ENCODE assay signal across 24 cellular contexts in the genomic region with DNA sequence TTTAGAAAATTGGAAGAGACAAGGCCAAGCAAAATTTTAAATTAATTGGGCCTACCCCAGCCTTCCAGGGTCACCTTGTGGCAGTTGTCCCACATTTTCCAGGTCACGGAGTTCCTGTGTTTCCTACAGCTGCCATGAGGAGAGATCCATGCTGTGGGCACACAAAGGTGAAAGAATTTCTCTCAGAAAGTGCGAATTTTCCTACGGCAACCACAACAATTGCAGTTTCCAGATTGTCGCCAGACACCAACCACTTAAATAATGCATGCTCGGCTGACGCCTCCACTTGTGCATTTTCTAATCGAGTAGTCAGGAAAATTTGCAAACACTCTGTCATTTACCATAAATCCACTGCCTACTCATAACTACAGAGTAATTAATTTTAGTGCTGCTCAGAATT.
A peak's percentile ranks its signal among the peaks of the same experiment; 100 is the strongest.
DNase-seq lines count a peak whose midpoint lies in the region; ATAC-seq and TF ChIP-seq lines count a peak whose summit lies in the region.
"Had no signal": no experiment of that assay in that cellular context is flagged by ENCODE, and none has a peak within 500 bp of the region (broad histone marks: within the 10 kb centered on the region; RNA-seq: fewer than 3 reads in every experiment).

No MANE protein-coding gene starts in this region.

- no peaks in the 10 kb centered on the region for H3K79me2 ChIP-seq in PC-3 (ENCODE audit: low read length)

- H3K27ac ChIP-seq in BLaER1 (no peak overlapping the region), PC-3 (ENCODE audit: low read length) (peak overlapping the region; percentile 88), esophagus squamous epithelium (no peak overlapping the region)
- H3K27ac ChIP-seq: C4-2B, HL-60, SK-N-MC had no signal

- CTCF ChIA-PET in PC-3 (lab: Charles Lee), result no interaction called here

- H3K4me2 ChIP-seq in BLaER1, result peak overlapping the region; percentile 69
- peak overlapping the region; percentile 70; the same call in 1 of the 2 replicates for H3K4me2 ChIP-seq in PC-3 (ENCODE audit: low read length)

- H3K36me3 ChIP-seq in BLaER1, result no peaks in the 10 kb centered on the region
- H3K36me3 ChIP-seq in PC-3 (ENCODE audit: low read depth, low read length), result no peaks in the 10 kb centered on the region
- no peaks in the 10 kb centered on the region for H3K36me3 ChIP-seq in neuron (ENCODE audit: insufficient read depth, low read length)
- H3K36me3 ChIP-seq in esophagus squamous epithelium, result no peaks in the 10 kb centered on the region

- BruUV-seq in PC-3 (replicated peaks; lab: Mats Ljungman, UMichigan), result no TSS peak

- intact Hi-C loops in PC-3 (cut with micrococcal nuclease), result loop anchor here (5.0 to 10.0 kb wide), 3 partner anchors 114 to 356 kb away; no protein-coding TSS in a partner anchor
- intact Hi-C loops in esophagus squamous epithelium (cut with DNase I), result no loop called here

- H2AFZ ChIP-seq in PC-3 (ENCODE audit: low read length), result no peak overlapping the region
- peak overlapping the region; percentile 10 for H2AFZ ChIP-seq in neuron (ENCODE audit: low read depth, low read length)

- H3K27me3 ChIP-seq in BLaER1 (no peaks in the 10 kb centered on the region), PC-3 (ENCODE audit: low read length) (no peaks in the 10 kb centered on the region), neuron (ENCODE audit: insufficient read depth, low read length) (no peaks in the 10 kb centered on the region), esophagus squamous epithelium (no peaks in the 10 kb centered on the region)

- no peak overlapping the region for H3K4me3 ChIP-seq in BLaER1
- no peak overlapping the region for H3K4me3 ChIP-seq in PC-3 (ENCODE audit: low read length)
- H3K4me3 ChIP-seq in neuron (ENCODE audit: low read length), result no peak overlapping the region
- no peak overlapping the region for H3K4me3 ChIP-seq in esophagus squamous epithelium
- H3K4me3 ChIP-seq: SK-N-MC had no signal

- peaks cover 20% of the 10 kb centered on the region for H3F3A ChIP-seq in PC-3 (ENCODE audit: low read length, unreplicated experiment)

- TF ChIP-seq POLR2A in esophagus squamous epithelium (IDR thresholded peaks at IDR 0.05), result no peak

- H3K9me2 ChIP-seq in PC-3 (replicated peaks; ENCODE audit: low read length), result no peaks in the 10 kb centered on the region

- POLR2A ChIA-PET in PC-3 (lab: Charles Lee; ENCODE audit: unreplicated experiment), result no interaction called here

- ATAC-seq in PC-3 (no peak), GM21723 (IDR thresholded peaks at IDR 0.05; ENCODE audit: unreplicated experiment) (no peak), GM19324 (IDR thresholded peaks at IDR 0.05; ENCODE audit: low FRiP score, unreplicated experiment) (no peak)

- H3K9ac ChIP-seq in BLaER1 (no peak overlapping the region), PC-3 (ENCODE audit: low read length) (peak overlapping the region; percentile 57)

- H3K4me1 ChIP-seq in BLaER1 (peaks cover 49% of the 10 kb centered on the region), PC-3 (ENCODE audit: insufficient read depth, low read length) (peaks cover 61% of the 10 kb centered on the region), neuron (ENCODE audit: insufficient read depth, low read length) (peaks cover 28% of the 10 kb centered on the region), esophagus squamous epithelium (peaks cover 0 to 7% (median 0%) of the 10 kb centered on the region in 3 donors)

- WGBS in esophagus squamous epithelium, 2 donors, result 88 to 92% methylated on average over 7 of the region's 7 CpGs

- H4K20me1 ChIP-seq in BLaER1 (no peaks in the 10 kb centered on the region), PC-3 (ENCODE audit: low read length) (no peaks in the 10 kb centered on the region)

- DNase-seq in PC-3 (no peak), astrocyte of the hippocampus (ENCODE audit: low read depth, low spot score) (peak; percentile 54), esophagus squamous epithelium (lab: John Stamatoyannopoulos, UW) (no peak)
- no peak for DNase-seq in activated CD4-positive, alpha-beta T cell treated with anti-CD3 and anti-CD28 coated beads for 4 hours
- DNase-seq: 8988T; Calu3; CD8-positive, alpha-beta memory T cell; DMS153; GDM1; H9; KG1; NCI-H1105 treated with DMSO at 0.1 percent for 48 hours; NCI-H2029 treated with DMSO at 0.1 percent for 48 hours; NCI-H524 treated with DMSO at 0.1 percent for 48 hours; NCI-H82; Right ventricle myocardium superior; SW 1271 had no signal

- TF ChIP-seq CTCF in PC-3 (conservative IDR thresholded peaks at IDR 0.05; ENCODE audit: low read depth, low read length) (no peak), esophagus squamous epithelium (IDR thresholded peaks at IDR 0.05) (no peak)

- peaks cover 6% of the 10 kb centered on the region for H3K9me3 ChIP-seq in BLaER1
- no peaks in the 10 kb centered on the region for H3K9me3 ChIP-seq in PC-3 (ENCODE audit: low read length)
- no peaks in the 10 kb centered on the region for H3K9me3 ChIP-seq in neuron (ENCODE audit: low read length)
- no peaks in the 10 kb centered on the region for H3K9me3 ChIP-seq in esophagus squamous epithelium
